In the genomic region with DNA sequence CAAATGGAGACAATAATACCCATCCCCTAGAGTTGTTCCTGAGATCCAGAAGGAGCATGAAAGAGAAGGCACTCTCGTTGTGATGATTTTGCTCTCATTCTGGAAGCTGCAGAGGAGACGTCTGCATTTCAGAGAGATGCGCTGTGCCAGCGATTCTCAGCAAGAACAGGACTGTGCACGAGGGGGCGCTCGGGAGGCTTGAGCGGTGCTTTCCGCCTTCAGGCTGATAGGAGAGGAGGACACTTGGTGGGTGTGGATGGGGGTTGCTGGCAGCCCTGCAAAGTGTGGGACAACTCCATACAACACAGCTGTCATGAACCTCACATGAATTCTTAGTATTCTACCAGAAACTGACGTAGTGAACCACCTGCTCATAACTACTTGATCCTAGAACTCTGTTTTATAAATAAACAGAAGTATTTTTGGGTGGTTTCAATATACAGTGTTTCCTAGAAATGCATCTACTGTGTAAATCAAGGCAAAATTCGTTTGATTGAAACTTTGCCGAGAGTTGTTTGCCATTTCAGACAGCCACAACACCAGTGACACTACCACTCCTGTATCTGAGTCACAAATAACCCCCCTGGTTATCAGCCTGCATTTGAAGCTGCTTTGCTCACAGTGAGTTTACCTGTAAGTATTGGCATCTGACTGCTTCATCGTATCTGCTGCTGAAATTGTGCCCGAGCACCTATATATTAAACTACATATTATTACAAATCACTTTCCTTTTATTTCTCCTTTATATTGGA, we compare ENCODE assay signal across 8 cellular contexts. TPM values are rescaled to one million over a fixed set of nuclear protein-coding genes. Genes with fewer than 3 reads are reported as not detected.
DNase-seq lines count a peak whose midpoint lies in the region; ATAC-seq and TF ChIP-seq lines count a peak whose summit lies in the region.

No MANE protein-coding gene starts in this region.

- H3K9me3 Mint-ChIP-seq in activated CD4-positive, alpha-beta T cell treated with anti-CD3 and anti-CD28 coated beads, Interleukin-2, amount 10 ng/mL, durations not matched to agents 24 days and 14 days: no peaks in the 10 kb centered on the region

- H3K36me3 Mint-ChIP-seq in activated CD4-positive, alpha-beta T cell treated with anti-CD3 and anti-CD28 coated beads, Interleukin-2, amount 10 ng/mL, durations not matched to agents 24 days and 14 days (ENCODE audit: low read depth): no peaks in the 10 kb centered on the region

- WGBS in liver: 19% methylated on average over 14 of the region's 14 CpGs

- intact Hi-C loops in activated CD4-positive, alpha-beta T cell treated with anti-CD3 and anti-CD28 coated beads, Interleukin-2, amount 10 ng/mL, durations not matched to agents 24 days and 14 days (cut with micrococcal nuclease): loop anchor here (1.0 kb wide), 2 partner anchors 95 to 181 kb away; no protein-coding TSS in a partner anchor

- no peak overlapping the region for H3K27ac Mint-ChIP-seq in activated CD4-positive, alpha-beta T cell treated with anti-CD3 and anti-CD28 coated beads, Interleukin-2, amount 10 ng/mL, durations not matched to agents 24 days and 14 days

- H3K4me1 Mint-ChIP-seq in activated CD4-positive, alpha-beta T cell treated with anti-CD3 and anti-CD28 coated beads, Interleukin-2, amount 10 ng/mL, durations not matched to agents 24 days and 14 days: peaks cover 6% of the 10 kb centered on the region

- TF ChIP-seq CTCF in choroid plexus epithelial cell (conservative IDR thresholded peaks at IDR 0.05; ENCODE audit: low read depth, low read length) (peak; percentile 99), liver (IDR thresholded peaks at IDR 0.05; ENCODE audit: low read depth, low read length, missing input control) (peak; percentile 47)

- H3K4me3 ChIP-seq in choroid plexus epithelial cell (ENCODE audit: low read depth, low read length): no peak overlapping the region
- no peak overlapping the region for H3K4me3 ChIP-seq in liver (ENCODE audit: low read depth in 1 of 3, low read length in 3 of 3)

- H3K27ac ChIP-seq in liver (ENCODE audit: low read depth in 1 of 2, low read length in 2 of 2): no peak overlapping the region

- no peak overlapping the region for H3K9ac ChIP-seq in liver (ENCODE audit: low read depth in 1 of 2, low read length in 2 of 2)

- H3K36me3 ChIP-seq in liver (ENCODE audit: control insufficient read depth in 4 of 4, insufficient read depth in 3 of 4, low read depth in 1 of 4, low read length in 3 of 4): no peaks in the 10 kb centered on the region

- TF ChIP-seq RAD21 in liver (IDR thresholded peaks at IDR 0.05): peak; percentile 57 to 77

- H3K27me3 Mint-ChIP-seq in activated CD4-positive, alpha-beta T cell treated with anti-CD3 and anti-CD28 coated beads, Interleukin-2, amount 10 ng/mL, durations not matched to agents 24 days and 14 days: peaks cover 32% of the 10 kb centered on the region

- ATAC-seq in HG03095 (IDR thresholded peaks at IDR 0.05; ENCODE audit: unreplicated experiment): peak; percentile 69

- DNase-seq in SIG-M5 treated with dmso at 0.1 percent for 504 hours (lab: John Stamatoyannopoulos, UW; ENCODE audit: unreplicated experiment) (peak; percentile 72), SIG-M5 (lab: John Stamatoyannopoulos, UW) (no peak), NCI-H446 (lab: John Stamatoyannopoulos, UW) (peak; percentile 17 to 77), choroid plexus epithelial cell (ENCODE audit: low read depth) (peak; percentile 79)
- peak; percentile 94 for DNase-seq in activated CD4-positive, alpha-beta T cell treated with anti-CD3 and anti-CD28 coated beads, Interleukin-2, amount 10 ng/mL, durations not matched to agents 24 days and 14 days
- DNase-seq in stimulated activated CD4-positive, alpha-beta T cell treated with anti-CD3 and anti-CD28 coated beads, TNF-alpha, amount 100 ng/mL, for 24 hours (ENCODE audit: low read depth in 3 of 3): peak; percentile 24 to 76 (median 54)

- no peaks in the 10 kb centered on the region for H3K9me3 ChIP-seq in liver (ENCODE audit: control insufficient read depth in 4 of 4, low read length in 3 of 4)

- H3K4me3 Mint-ChIP-seq in activated CD4-positive, alpha-beta T cell treated with anti-CD3 and anti-CD28 coated beads, Interleukin-2, amount 10 ng/mL, durations not matched to agents 24 days and 14 days: no peak overlapping the region

- H3K27me3 ChIP-seq in liver (ENCODE audit: control insufficient read depth in 4 of 4, insufficient read depth in 4 of 4, low read length in 3 of 4): peaks cover 0 to 11% (median 1%) of the 10 kb centered on the region in 4 donors

- H3K4me1 ChIP-seq in liver (ENCODE audit: control insufficient read depth in 4 of 4, insufficient read depth in 4 of 4, low read length in 3 of 4): no peaks in the 10 kb centered on the region

TF ChIP-seq in liver, 16 proteins besides CTCF, POLR2A, EP300 and RAD21:
- TF ChIP-seq, protein P1, sequence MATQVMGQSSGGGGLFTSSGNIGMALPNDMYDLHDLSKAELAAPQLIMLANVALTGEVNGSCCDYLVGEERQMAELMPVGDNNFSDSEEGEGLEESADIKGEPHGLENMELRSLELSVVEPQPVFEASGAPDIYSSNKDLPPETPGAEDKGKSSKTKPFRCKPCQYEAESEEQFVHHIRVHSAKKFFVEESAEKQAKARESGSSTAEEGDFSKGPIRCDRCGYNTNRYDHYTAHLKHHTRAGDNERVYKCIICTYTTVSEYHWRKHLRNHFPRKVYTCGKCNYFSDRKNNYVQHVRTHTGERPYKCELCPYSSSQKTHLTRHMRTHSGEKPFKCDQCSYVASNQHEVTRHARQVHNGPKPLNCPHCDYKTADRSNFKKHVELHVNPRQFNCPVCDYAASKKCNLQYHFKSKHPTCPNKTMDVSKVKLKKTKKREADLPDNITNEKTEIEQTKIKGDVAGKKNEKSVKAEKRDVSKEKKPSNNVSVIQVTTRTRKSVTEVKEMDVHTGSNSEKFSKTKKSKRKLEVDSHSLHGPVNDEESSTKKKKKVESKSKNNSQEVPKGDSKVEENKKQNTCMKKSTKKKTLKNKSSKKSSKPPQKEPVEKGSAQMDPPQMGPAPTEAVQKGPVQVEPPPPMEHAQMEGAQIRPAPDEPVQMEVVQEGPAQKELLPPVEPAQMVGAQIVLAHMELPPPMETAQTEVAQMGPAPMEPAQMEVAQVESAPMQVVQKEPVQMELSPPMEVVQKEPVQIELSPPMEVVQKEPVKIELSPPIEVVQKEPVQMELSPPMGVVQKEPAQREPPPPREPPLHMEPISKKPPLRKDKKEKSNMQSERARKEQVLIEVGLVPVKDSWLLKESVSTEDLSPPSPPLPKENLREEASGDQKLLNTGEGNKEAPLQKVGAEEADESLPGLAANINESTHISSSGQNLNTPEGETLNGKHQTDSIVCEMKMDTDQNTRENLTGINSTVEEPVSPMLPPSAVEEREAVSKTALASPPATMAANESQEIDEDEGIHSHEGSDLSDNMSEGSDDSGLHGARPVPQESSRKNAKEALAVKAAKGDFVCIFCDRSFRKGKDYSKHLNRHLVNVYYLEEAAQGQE (IDR thresholded peaks at IDR 0.05): no peak
- TF ChIP-seq FOXA2 (IDR thresholded peaks at IDR 0.05): no peak
- TF ChIP-seq RXRA (IDR thresholded peaks at IDR 0.05): no peak

RNA-seq across cellular contexts. Expression of a gene that starts 39.5 kb away (rescaled TPM):
- 0.07 TPM in 1 of 2 replicates, not detected in the other for total RNA-seq in activated CD4-positive, alpha-beta T cell treated with anti-CD3 and anti-CD28 coated beads, Interleukin-2, amount 10 ng/mL, durations not matched to agents 24 days and 14 days
- 1 to 10 TPM; 1.2 to 1.9 TPM for total RNA-seq in liver
- polyA plus RNA-seq in liver: under 1 TPM; 0.19 to 0.57 TPM
